In genomic region chr22:45310331-45311032, GRCh38 we compare ENCODE assay signal across 8 cellular contexts. TPM values are rescaled to one million over a fixed set of nuclear protein-coding genes. Genes with fewer than 3 reads are reported as not detected.
A peak's percentile ranks its signal among the peaks of the same experiment; 100 is the strongest.
DNase-seq lines count a peak whose midpoint lies in the region; ATAC-seq, FAIRE-seq and TF ChIP-seq lines count a peak whose summit lies in the region.

No MANE protein-coding gene starts in this region.

- ATAC-seq in Right ventricle myocardium inferior, result no peak
- no peak for ATAC-seq in Right ventricle myocardium superior (ENCODE audit: poor library complexity)
- no peak for ATAC-seq in HG03039 (IDR thresholded peaks at IDR 0.05; ENCODE audit: unreplicated experiment)

- H3K27ac ChIP-seq in adipose tissue (ENCODE audit: low read depth, low read length) (peak overlapping the region; percentile 51), kidney (ENCODE audit: low read depth in 2 of 2, low read length in 2 of 2) (peak overlapping the region in 1 of 2 donors; percentile 11), suprapubic skin (peak overlapping the region; percentile 74)

- FAIRE-seq in kidney (lab: Jason Lieb, UNC), result no peak

- 4 to 6% (median 4%) methylated on average over 35 of the region's 35 CpGs for WGBS in adipose tissue, 3 donors
- 3% methylated on average over 19 of the region's 35 CpGs for WGBS in suprapubic skin

- H3K27me3 ChIP-seq in suprapubic skin, result no peaks in the 10 kb centered on the region

- H3K4me3 ChIP-seq in kidney (ENCODE audit: low read length in 2 of 2) (peak overlapping the region; percentile 66 to 69), suprapubic skin (peak overlapping the region; percentile 93)

- no peaks in the 10 kb centered on the region for H3K9me3 ChIP-seq in kidney (ENCODE audit: control insufficient read depth in 1 of 2, low read length in 2 of 2)
- H3K9me3 ChIP-seq in suprapubic skin, result no peaks in the 10 kb centered on the region

- H3K4me1 ChIP-seq in kidney (ENCODE audit: control insufficient read depth in 1 of 2, insufficient read depth in 1 of 2, low read depth in 1 of 2, low read length in 2 of 2) (peaks cover 7 to 10% of the 10 kb centered on the region in 2 donors), suprapubic skin (peaks cover 28% of the 10 kb centered on the region)

- H3K36me3 ChIP-seq in kidney (ENCODE audit: control insufficient read depth in 1 of 2, insufficient read depth in 2 of 2, low read length in 2 of 2) (no peaks in the 10 kb centered on the region), suprapubic skin (no peaks in the 10 kb centered on the region)

- TF ChIP-seq CTCF in kidney (IDR thresholded peaks at IDR 0.05; ENCODE audit: borderline replicate concordance, extremely low read depth, insufficient read depth), result no peak
- TF ChIP-seq CTCF in suprapubic skin (IDR thresholded peaks at IDR 0.05), result no peak

- TF ChIP-seq EP300 in suprapubic skin (IDR thresholded peaks at IDR 0.05), result no peak

- TF ChIP-seq POLR2A in suprapubic skin (IDR thresholded peaks at IDR 0.05), result no peak

- intact Hi-C loops in Right ventricle myocardium inferior (cut with DNase I) (loop anchor here (10.0 kb wide), 1 partner anchor 146 kb away; the partner anchor contains the start of gene NUP50), Right ventricle myocardium superior (cut with DNase I) (no loop called here), kidney (cut with DNase I) (no loop called here)

- DNase-seq in Right ventricle myocardium inferior (ENCODE audit: missing footprints), result peak; percentile 74
- no peak for DNase-seq in Right ventricle myocardium superior
- no peak for DNase-seq in kidney
- DNase-seq in suprapubic skin (ENCODE audit: low spot score in 2 of 2), result peak in 1 of 2 donors; percentile 81
- no peak for DNase-seq in NCI-H1092 treated with DMSO at 0.1 percent for 48 hours (lab: John Stamatoyannopoulos, UW)
- DNase-seq in CD1c-positive myeloid dendritic cell (ENCODE audit: extremely low spot score), result no peak

- H3K9ac ChIP-seq in kidney (ENCODE audit: low read length in 2 of 2), result peak overlapping the region; percentile 5 to 77

RNA-seq across cellular contexts. Expression of gene FAM118A, which starts 0.7 kb away (rescaled TPM):
- 18.7 TPM for total RNA-seq in Right ventricle myocardium inferior
- total RNA-seq in Right ventricle myocardium superior, result 21.1 TPM
- polyA plus RNA-seq in adipose tissue, result 10 to 100 TPM in 2 of 3 donors, 1 to 10 TPM in 1; 6.4 to 40.5 (median 14.7) TPM
- total RNA-seq in kidney, result 13.0 TPM
- polyA plus RNA-seq in kidney (ENCODE audit: insufficient read depth, low read depth, low replicate concordance), result 5.7 TPM
- total RNA-seq in suprapubic skin, result 10 to 100 TPM; 22.7 to 65.8 (median 37.2) TPM

RNA-seq across cellular contexts. Expression of gene UPK3A, which starts 25.7 kb away (rescaled TPM):
- total RNA-seq in Right ventricle myocardium inferior, result 0.54 TPM
- total RNA-seq in Right ventricle myocardium superior, result 0.65 TPM
- polyA plus RNA-seq in adipose tissue, result not detected
- total RNA-seq in kidney, result not detected
- not detected for polyA plus RNA-seq in kidney (ENCODE audit: insufficient read depth, low read depth, low replicate concordance)
- total RNA-seq in suprapubic skin, result not detected
